16 cellular contexts compared by ENCODE assay signal in the genomic region with DNA sequence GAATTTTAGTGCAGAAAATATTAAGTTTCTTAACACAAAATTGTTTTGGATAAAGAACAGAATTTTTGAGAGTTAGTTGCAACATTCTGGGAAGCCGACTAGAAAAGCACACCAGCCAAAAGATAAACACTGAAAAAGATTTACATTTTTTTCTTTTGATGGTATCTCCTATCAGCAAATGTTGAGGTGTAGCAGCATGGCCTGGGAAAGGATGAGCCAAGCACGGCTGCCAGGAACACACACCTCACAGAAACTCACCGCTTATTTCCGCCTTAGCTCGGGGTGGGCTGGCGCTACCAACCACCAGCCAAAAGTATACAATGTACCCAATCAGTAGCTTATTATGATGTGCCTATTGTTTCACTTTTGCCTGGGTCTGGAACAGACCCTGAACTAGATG.
DNase-seq lines count a peak whose midpoint lies in the region; ATAC-seq and TF ChIP-seq lines count a peak whose summit lies in the region.
"Had no signal": no experiment of that assay in that cellular context is flagged by ENCODE, and none has a peak within 500 bp of the region (broad histone marks: within the 10 kb centered on the region; RNA-seq: fewer than 3 reads in every experiment).

No MANE protein-coding gene starts in this region.

- peak overlapping the region in 2 of 7 donors; percentile 12 to 30 for H3K4me3 Mint-ChIP-seq in CD8-positive, alpha-beta memory T cell
- H3K4me3 Mint-ChIP-seq in progenitor cell of endocrine pancreas (ENCODE audit: low read depth), result no peak overlapping the region
- H3K4me3 Mint-ChIP-seq: activated B cell treated with CpG ODN at 0.5 μM for 24 hours; activated T-helper 1 cell treated with anti-CD3 and anti-CD28 coated beads, Interleukin-12 subunit alpha, Interleukin-12 subunit beta, Interleukin-2, Interleukin-4 antibody, amounts not matched to agents 30 ng/mL and 10 ng/mL and 1 ng/mL, durations not matched to agents 14 hours and 24 hours and 36 hours; CD4-positive, CD25-positive, alpha-beta regulatory T cell; immature natural killer cell had no signal

- TF ChIP-seq CTCF in PC-3 (conservative IDR thresholded peaks at IDR 0.05; ENCODE audit: low read depth, low read length), result no peak
- no peak for TF ChIP-seq CTCF in mucosa of descending colon (IDR thresholded peaks at IDR 0.05)
- TF ChIP-seq CTCF in WERI-Rb-1 (IDR thresholded peaks at IDR 0.05; ENCODE audit: low read depth, low read length), result no peak
- TF ChIP-seq CTCF in spleen (IDR thresholded peaks at IDR 0.05 in 8 of 11, conservative IDR thresholded peaks at IDR 0.05 in 3 of 11), result no peak
- no peak for TF ChIP-seq CTCF in progenitor cell of endocrine pancreas (IDR thresholded peaks at IDR 0.05; ENCODE audit: unreplicated experiment)

- H3K4me1 Mint-ChIP-seq in CD8-positive, alpha-beta memory T cell, result peaks cover 0 to 8% (median 5%) of the 10 kb centered on the region in 3 donors
- peaks cover 25% of the 10 kb centered on the region for H3K4me1 Mint-ChIP-seq in progenitor cell of endocrine pancreas (ENCODE audit: low read depth)
- H3K4me1 Mint-ChIP-seq: immature natural killer cell had no signal

- H3K4me1 ChIP-seq in CD8-positive, alpha-beta memory T cell (ENCODE audit: insufficient read depth, low read length), result no peaks in the 10 kb centered on the region
- H3K4me1 ChIP-seq in PC-3 (ENCODE audit: insufficient read depth, low read length), result peaks cover 56% of the 10 kb centered on the region
- H3K4me1 ChIP-seq in adipocyte (ENCODE audit: control insufficient read depth, insufficient read depth, low read length), result peaks cover 33% of the 10 kb centered on the region
- H3K4me1 ChIP-seq in mucosa of descending colon (ENCODE audit: low read depth), result no peaks in the 10 kb centered on the region
- no peaks in the 10 kb centered on the region for H3K4me1 ChIP-seq in spleen

- H3K27ac Mint-ChIP-seq in CD8-positive, alpha-beta memory T cell, result peak overlapping the region in 5 of 8 donors; percentile 11 to 78 (median 32)
- H3K27ac Mint-ChIP-seq in progenitor cell of endocrine pancreas, result no peak overlapping the region
- H3K27ac Mint-ChIP-seq: activated B cell treated with CpG ODN at 0.5 μM for 24 hours; activated T-helper 1 cell treated with anti-CD3 and anti-CD28 coated beads, Interleukin-12 subunit alpha, Interleukin-12 subunit beta, Interleukin-2, Interleukin-4 antibody, amounts not matched to agents 30 ng/mL and 10 ng/mL and 1 ng/mL, durations not matched to agents 14 hours and 24 hours and 36 hours had no signal

- peaks cover 30% of the 10 kb centered on the region for H3F3A ChIP-seq in PC-3 (ENCODE audit: low read length, unreplicated experiment)

- WGBS in spleen, 5 donors, result 83 to 93% (median 93%) methylated on average over 6 of the region's 6 CpGs

- no peaks in the 10 kb centered on the region for H3K79me2 ChIP-seq in PC-3 (ENCODE audit: low read length)

- no peaks in the 10 kb centered on the region for H3K9me3 ChIP-seq in CD8-positive, alpha-beta memory T cell (ENCODE audit: low read length)
- H3K9me3 ChIP-seq in PC-3 (ENCODE audit: low read length) (no peaks in the 10 kb centered on the region), adipocyte (ENCODE audit: control insufficient read depth, low read length) (no peaks in the 10 kb centered on the region), mucosa of descending colon (no peaks in the 10 kb centered on the region), WERI-Rb-1 (ENCODE audit: severe bottlenecking) (no peaks in the 10 kb centered on the region), spleen (no peaks in the 10 kb centered on the region)
- H3K9me3 ChIP-seq: transverse colon had no signal

- no peak for TF ChIP-seq POLR2A in spleen (IDR thresholded peaks at IDR 0.05)

- H3K36me3 Mint-ChIP-seq in CD8-positive, alpha-beta memory T cell, result peaks cover 10 to 42% (median 20%) of the 10 kb centered on the region in 3 donors
- peaks cover 1% of the 10 kb centered on the region for H3K36me3 Mint-ChIP-seq in progenitor cell of endocrine pancreas (ENCODE audit: insufficient read depth)

- intact Hi-C loops in PC-3 (cut with micrococcal nuclease) (loop anchor here (5.0 kb wide), 1 partner anchor 37 kb away; no protein-coding TSS in a partner anchor), mucosa of descending colon (cut with DNase I, micrococcal nuclease) (no loop called here), spleen (cut with DNase I; ENCODE audit: low total_unique reads) (no loop called here)

- no peak for ATAC-seq in PC-3
- peak; percentile 17 for ATAC-seq in mucosa of descending colon
- no peak for ATAC-seq in GM19395 (IDR thresholded peaks at IDR 0.05; ENCODE audit: unreplicated experiment)
- ATAC-seq: GM12878 had no signal

- no peaks in the 10 kb centered on the region for H3K27me3 ChIP-seq in CD8-positive, alpha-beta memory T cell (ENCODE audit: insufficient read depth, low read length, poor library complexity, severe bottlenecking)
- no peaks in the 10 kb centered on the region for H3K27me3 ChIP-seq in PC-3 (ENCODE audit: low read length)
- H3K27me3 ChIP-seq in adipocyte (replicated peaks; ENCODE audit: control insufficient read depth, insufficient read depth, low read length), result no peaks in the 10 kb centered on the region
- H3K27me3 ChIP-seq in WERI-Rb-1 (ENCODE audit: insufficient read depth, low read depth, severe bottlenecking), result no peaks in the 10 kb centered on the region
- no peaks in the 10 kb centered on the region for H3K27me3 ChIP-seq in spleen (replicated peaks in 1 of 7)
- H3K27me3 ChIP-seq: transverse colon had no signal

- no TSS peak for BruUV-seq in PC-3 (replicated peaks; lab: Mats Ljungman, UMichigan)

- peak overlapping the region; percentile 49; the same call in 1 of the 2 replicates for H3K9ac ChIP-seq in PC-3 (ENCODE audit: low read length)
- peak overlapping the region; percentile 44 for H3K9ac ChIP-seq in adipocyte (ENCODE audit: low read length)

- POLR2A ChIA-PET in CD8-positive, alpha-beta memory T cell (lab: Charles Lee), result no interaction called here
- POLR2A ChIA-PET in PC-3 (lab: Charles Lee; ENCODE audit: unreplicated experiment), result no interaction called here

- CTCF ChIA-PET in CD8-positive, alpha-beta memory T cell (lab: Charles Lee), result no interaction called here
- CTCF ChIA-PET in PC-3 (lab: Charles Lee), result no interaction called here

- peak in 2 of 5 donors; percentile 3 to 10 for DNase-seq in CD8-positive, alpha-beta memory T cell
- DNase-seq in PC-3 (no peak), adipocyte (ENCODE audit: low read depth) (peak; percentile 49), mucosa of descending colon (no peak), WERI-Rb-1 (no peak), spleen (no peak), progenitor cell of endocrine pancreas (ENCODE audit: low spot score, unreplicated experiment) (no peak)
- DNase-seq: activated B cell treated with CpG ODN at 0.5 μM for 24 hours; CD4-positive, CD25-positive, alpha-beta regulatory T cell; immature natural killer cell; NCI-H1694 treated with DMSO at 0.1 percent for 48 hours; NCI-H510A treated with DMSO at 0.1 percent for 48 hours; transverse colon had no signal

- H3K27ac ChIP-seq in CD8-positive, alpha-beta memory T cell (ENCODE audit: low read depth, low read length), result no peak overlapping the region
- H3K27ac ChIP-seq in PC-3 (ENCODE audit: low read length) (peak overlapping the region; percentile 100), WERI-Rb-1 (no peak overlapping the region), spleen (peak overlapping the region in 1 of 8 donors; percentile 20)
- H3K27ac ChIP-seq: transverse colon had no signal

- H2AFZ ChIP-seq in PC-3 (ENCODE audit: low read length), result no peak overlapping the region

- no peaks in the 10 kb centered on the region for H4K20me1 ChIP-seq in PC-3 (ENCODE audit: low read length)

- no peaks in the 10 kb centered on the region for H3K9me2 ChIP-seq in PC-3 (replicated peaks; ENCODE audit: low read length)

- H3K27me3 Mint-ChIP-seq in CD8-positive, alpha-beta memory T cell, result no peaks in the 10 kb centered on the region
- peaks cover 2% of the 10 kb centered on the region for H3K27me3 Mint-ChIP-seq in progenitor cell of endocrine pancreas
- H3K27me3 Mint-ChIP-seq: activated B cell treated with CpG ODN at 0.5 μM for 24 hours; CD4-positive, CD25-positive, alpha-beta regulatory T cell had no signal

- no peaks in the 10 kb centered on the region for H3K36me3 ChIP-seq in CD8-positive, alpha-beta memory T cell (ENCODE audit: insufficient read depth, low read length)
- H3K36me3 ChIP-seq in PC-3 (ENCODE audit: low read depth, low read length) (no peaks in the 10 kb centered on the region), adipocyte (ENCODE audit: control insufficient read depth, insufficient read depth, low read length, severe bottlenecking) (peaks cover 4% of the 10 kb centered on the region), mucosa of descending colon (ENCODE audit: low read depth) (no peaks in the 10 kb centered on the region), WERI-Rb-1 (no peaks in the 10 kb centered on the region), spleen (peaks cover 0 to 36% (median 0%) of the 10 kb centered on the region in 6 donors)

- H3K4me3 ChIP-seq in CD8-positive, alpha-beta memory T cell (ENCODE audit: low read length), result no peak overlapping the region
- H3K4me3 ChIP-seq in PC-3 (ENCODE audit: low read length) (no peak overlapping the region), adipocyte (ENCODE audit: low read length) (no peak overlapping the region), mucosa of descending colon (no peak overlapping the region), WERI-Rb-1 (ENCODE audit: low read depth, low read length) (no peak overlapping the region), spleen (no peak overlapping the region)
- H3K4me3 ChIP-seq: GM12878, transverse colon had no signal

- H3K9me3 Mint-ChIP-seq in CD8-positive, alpha-beta memory T cell, result no peaks in the 10 kb centered on the region
- no peaks in the 10 kb centered on the region for H3K9me3 Mint-ChIP-seq in progenitor cell of endocrine pancreas (ENCODE audit: low read depth)
- H3K9me3 Mint-ChIP-seq: activated B cell treated with CpG ODN at 0.5 μM for 24 hours; activated T-helper 1 cell treated with anti-CD3 and anti-CD28 coated beads, Interleukin-12 subunit alpha, Interleukin-12 subunit beta, Interleukin-2, Interleukin-4 antibody, amounts not matched to agents 30 ng/mL and 10 ng/mL and 1 ng/mL, durations not matched to agents 14 hours and 24 hours and 36 hours; immature natural killer cell had no signal

- H3K4me2 ChIP-seq in PC-3 (ENCODE audit: low read length), result no peak overlapping the region
